ENCODE assay signal across 33 cellular contexts in the genomic region with DNA sequence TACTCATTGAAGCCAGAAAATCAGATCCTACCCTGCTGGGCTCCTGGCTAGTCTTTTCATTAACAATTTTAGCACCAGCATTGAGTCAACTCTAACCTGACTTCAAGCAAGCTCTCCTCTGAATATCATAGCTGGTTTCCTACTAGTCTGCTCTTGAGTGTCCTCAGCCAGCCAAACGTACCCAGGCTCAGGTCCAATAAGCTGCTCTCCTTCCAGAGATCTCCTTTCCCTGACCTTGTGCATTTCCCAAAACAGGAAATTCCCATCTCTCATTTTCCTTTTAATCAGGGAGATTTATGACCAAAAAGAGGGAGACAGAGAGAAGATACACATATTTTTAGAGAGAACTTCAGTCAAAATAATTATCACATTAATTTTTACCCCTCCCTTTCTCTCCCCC.
DNase-seq lines count a peak whose midpoint lies in the region; ATAC-seq and TF ChIP-seq lines count a peak whose summit lies in the region.
"Had no signal": no experiment of that assay in that cellular context is flagged by ENCODE, and none has a peak within 500 bp of the region (broad histone marks: within the 10 kb centered on the region; RNA-seq: fewer than 3 reads in every experiment).

No MANE protein-coding gene starts in this region.

- H3K4me3 ChIP-seq in SK-N-SH (ENCODE audit: low read depth in 2 of 2, low read length in 1 of 2) (no peak overlapping the region), fibroblast of villous mesenchyme (ENCODE audit: low read depth, low read length) (no peak overlapping the region), mesenchymal stem cell (ENCODE audit: insufficient read depth in 1 of 2, low read depth in 1 of 2, low read length in 2 of 2) (no peak overlapping the region), thyroid gland (replicated peaks in 1 of 3) (no peak overlapping the region)
- H3K4me3 ChIP-seq: GM12878 had no signal

- H4K8ac ChIP-seq in mesenchymal stem cell (ENCODE audit: low read length) = no peak overlapping the region

- no peak overlapping the region for H2AFZ ChIP-seq in SK-N-SH (ENCODE audit: low read depth)
- no peak overlapping the region for H2AFZ ChIP-seq in mesenchymal stem cell (ENCODE audit: low read depth, low read length)

- H3K23ac ChIP-seq in mesenchymal stem cell (ENCODE audit: low read length in 2 of 2) = no peak overlapping the region

- no peak overlapping the region for H2BK15ac ChIP-seq in mesenchymal stem cell (ENCODE audit: low read depth, poor library complexity, severe bottlenecking)

- POLR2A ChIA-PET in SK-N-SH (lab: Yijun Ruan, JAX) = no interaction called here

- H3K9me3 ChIP-seq in SK-N-SH (no peaks in the 10 kb centered on the region; the same call in 1 of the 2 replicates), mesenchymal stem cell (ENCODE audit: control insufficient read depth, low read length) (no peaks in the 10 kb centered on the region), thyroid gland (no peaks in the 10 kb centered on the region)

- no peak overlapping the region for H3K4ac ChIP-seq in mesenchymal stem cell (ENCODE audit: low read depth in 1 of 2, low read length in 2 of 2)

- H3K27ac ChIP-seq in SK-N-SH (ENCODE audit: low read depth in 2 of 2, low read length in 1 of 2) (peak overlapping the region in 1 of 2 experiments; percentile 76; a peak in 2 of 4 replicates), mesenchymal stem cell (ENCODE audit: low read length, poor library complexity, severe bottlenecking) (no peak overlapping the region), thyroid gland (peak overlapping the region; percentile 38 to 83 (median 53))
- H3K27ac ChIP-seq: WERI-Rb-1 had no signal

- H3K36me3 ChIP-seq in SK-N-SH (replicated peaks in 1 of 2; ENCODE audit: control insufficient read depth in 1 of 2, insufficient read depth in 2 of 2, low read length in 1 of 2) (no peaks in the 10 kb centered on the region), mesenchymal stem cell (ENCODE audit: control insufficient read depth in 1 of 2, insufficient read depth in 2 of 2, low read depth in 1 of 2, low read length in 2 of 2) (no peaks in the 10 kb centered on the region), thyroid gland (no peaks in the 10 kb centered on the region)
- H3K36me3 ChIP-seq: WERI-Rb-1 had no signal

- DNase-seq in SK-N-SH (no peak), fibroblast of villous mesenchyme (ENCODE audit: low read depth) (peak; percentile 9), mesenchymal stem cell (peak; percentile 58), thyroid gland (peak; percentile 55 to 63), COLO829 (ENCODE audit: low spot score) (no peak), GM13977 (ENCODE audit: low spot score) (no peak), progenitor cell of endocrine pancreas (ENCODE audit: low spot score, unreplicated experiment) (no peak)
- DNase-seq: 8988T; activated CD4-positive, alpha-beta T cell treated with anti-CD3 and anti-CD28 coated beads, Interleukin-2, amount 10 ng/mL, durations not matched to agents 24 days and 14 days; activated gamma-delta T cell treated with Interleukin-2 at 50 U/mL for 16 hours; activated T-cell treated with anti-CD3 and anti-CD28 coated beads, Interleukin-2, amount 50 U/mL, for 24 hours; CD4-positive, CD25-positive, alpha-beta regulatory T cell; cerebellar nuclear complex; EL; head of caudate nucleus; Karpas-422; midbrain; naive thymus-derived CD4-positive, alpha-beta T cell; NCI-H146; NCI-H2171; NCI-H524; NK-92 treated with Interleukin-12 subunit alpha and Interleukin-12 subunit beta, amount 100 ng/mL, for 24 hours; nucleus accumbens; PC-3; SHP77; stimulated activated CD4-positive, alpha-beta T cell treated with anti-CD3 and anti-CD28 coated beads, Interleukin-12 subunit alpha, Interleukin-12 subunit beta, amount 100 ng/mL, for 4 hours; stimulated activated CD4-positive, alpha-beta T cell treated with anti-CD3 and anti-CD28 coated beads, Interleukin-4, amount 100 ng/mL, for 1 hour; substantia nigra; SW 1271; T1000; WERI-Rb-1 had no signal

- no peak overlapping the region for H2BK5ac ChIP-seq in mesenchymal stem cell (ENCODE audit: low read depth, low read length, poor library complexity, severe bottlenecking)

- H3K4me1 ChIP-seq in SK-N-SH (ENCODE audit: control insufficient read depth in 1 of 2, insufficient read depth in 2 of 2, low read depth in 1 of 2, low read length in 1 of 2) = no peaks in the 10 kb centered on the region; a peak in 2 of 4 replicates
- no peaks in the 10 kb centered on the region for H3K4me1 ChIP-seq in mesenchymal stem cell (ENCODE audit: control insufficient read depth, insufficient read depth, low read depth, low read length)
- peaks cover 22 to 27% of the 10 kb centered on the region in 2 donors for H3K4me1 ChIP-seq in thyroid gland

- no peaks in the 10 kb centered on the region for H3K36me3 Mint-ChIP-seq in progenitor cell of endocrine pancreas (ENCODE audit: insufficient read depth)
- H3K36me3 Mint-ChIP-seq: CD4-positive, CD25-positive, alpha-beta regulatory T cell; naive thymus-derived CD4-positive, alpha-beta T cell had no signal

- H3K9me2 ChIP-seq in SK-N-SH = no peaks in the 10 kb centered on the region

- no peaks in the 10 kb centered on the region for H3K79me2 ChIP-seq in SK-N-SH (ENCODE audit: insufficient read depth)

- H3K27ac Mint-ChIP-seq in progenitor cell of endocrine pancreas = no peak overlapping the region
- H3K27ac Mint-ChIP-seq: activated CD4-positive, alpha-beta T cell treated with anti-CD3 and anti-CD28 coated beads, Interleukin-2, amount 10 ng/mL, durations not matched to agents 24 days and 14 days; activated T-cell treated with anti-CD3 and anti-CD28 coated beads, Interleukin-2, amount 50 U/mL, for 24 hours; CD4-positive, CD25-positive, alpha-beta regulatory T cell; naive thymus-derived CD4-positive, alpha-beta T cell had no signal

- no peak overlapping the region for H4K91ac ChIP-seq in mesenchymal stem cell (ENCODE audit: low read length)

- H3K4me2 ChIP-seq in SK-N-SH = no peak overlapping the region
- no peak overlapping the region for H3K4me2 ChIP-seq in mesenchymal stem cell (ENCODE audit: low read length, poor library complexity, severe bottlenecking)

- in situ Hi-C loops in GM13977 (cut with MboI; ENCODE audit: low pct_unique_long_range_greater_than_20kb, low sequenced_read_pairs, unreplicated experiment) = no loop called here

- CTCF ChIA-PET in SK-N-SH (lab: Yijun Ruan, JAX) = no interaction called here

- H4K20me1 ChIP-seq in SK-N-SH (ENCODE audit: insufficient read depth) = no peaks in the 10 kb centered on the region

- no peak for TF ChIP-seq POLR2A in thyroid gland (IDR thresholded peaks at IDR 0.05)

- no peaks in the 10 kb centered on the region for H3K79me1 ChIP-seq in mesenchymal stem cell (replicated peaks; ENCODE audit: low read length, poor library complexity, severe bottlenecking)

- TF ChIP-seq CTCF in SK-N-SH (IDR thresholded peaks at IDR 0.05) = no peak
- TF ChIP-seq CTCF in fibroblast of villous mesenchyme (IDR thresholded peaks at IDR 0.05; ENCODE audit: insufficient read depth, low read depth, low read length) = no peak
- no peak for TF ChIP-seq CTCF in thyroid gland (IDR thresholded peaks at IDR 0.05)
- TF ChIP-seq CTCF in GM13977 (IDR thresholded peaks at IDR 0.05; ENCODE audit: extremely low read depth, insufficient read depth, missing control alignments) = no peak
- TF ChIP-seq CTCF in progenitor cell of endocrine pancreas (IDR thresholded peaks at IDR 0.05; ENCODE audit: unreplicated experiment) = no peak

- H3K27me3 ChIP-seq in SK-N-SH (ENCODE audit: insufficient read depth) (no peaks in the 10 kb centered on the region), mesenchymal stem cell (ENCODE audit: control insufficient read depth in 1 of 2, insufficient read depth in 1 of 2, low read length in 2 of 2) (no peaks in the 10 kb centered on the region), thyroid gland (no peaks in the 10 kb centered on the region)

- peak overlapping the region in 1 of 2 experiments; percentile 33 for H3K18ac ChIP-seq in mesenchymal stem cell (ENCODE audit: low read depth in 1 of 2, low read length in 2 of 2)

- H3K9me3 Mint-ChIP-seq in progenitor cell of endocrine pancreas (ENCODE audit: low read depth) = peaks cover 2% of the 10 kb centered on the region

- H3K4me3 Mint-ChIP-seq in progenitor cell of endocrine pancreas (ENCODE audit: low read depth) = no peak overlapping the region
- H3K4me3 Mint-ChIP-seq: activated CD4-positive, alpha-beta T cell treated with anti-CD3 and anti-CD28 coated beads, Interleukin-2, amount 10 ng/mL, durations not matched to agents 24 days and 14 days; activated T-cell treated with anti-CD3 and anti-CD28 coated beads, Interleukin-2, amount 50 U/mL, for 24 hours; CD4-positive, CD25-positive, alpha-beta regulatory T cell; naive thymus-derived CD4-positive, alpha-beta T cell had no signal

- TF ChIP-seq EP300 in SK-N-SH (IDR thresholded peaks at IDR 0.05; ENCODE audit: borderline replicate concordance in 1 of 2, low read depth in 1 of 2, low read length in 1 of 2) = no peak

- no peak for TF ChIP-seq RAD21 in SK-N-SH (IDR thresholded peaks at IDR 0.05; ENCODE audit: low read length)

- H3K27me3 Mint-ChIP-seq in progenitor cell of endocrine pancreas = no peaks in the 10 kb centered on the region
- H3K27me3 Mint-ChIP-seq: activated CD4-positive, alpha-beta T cell treated with anti-CD3 and anti-CD28 coated beads, Interleukin-2, amount 10 ng/mL, durations not matched to agents 24 days and 14 days; activated T-cell treated with anti-CD3 and anti-CD28 coated beads, Interleukin-2, amount 50 U/mL, for 24 hours; CD4-positive, CD25-positive, alpha-beta regulatory T cell; naive thymus-derived CD4-positive, alpha-beta T cell had no signal

- H3F3A ChIP-seq in SK-N-SH (replicated peaks; ENCODE audit: insufficient read depth) = no peaks in the 10 kb centered on the region

- WGBS in SK-N-SH (ENCODE audit: low lambda C conversion rate) = 5% methylated on average over 1 of the region's 1 CpG
- WGBS in mesenchymal stem cell = 60% methylated on average over 1 of the region's 1 CpG
- WGBS in thyroid gland, 2 donors = 4 to 7% methylated on average over 1 of the region's 1 CpG

- peak; percentile 70 for ATAC-seq in SK-N-SH treated with all-trans-retinoic acid at 6 μM for 48 hours
- ATAC-seq: GM12878; naive thymus-derived CD4-positive, alpha-beta T cell; PC-3 had no signal

- no peak overlapping the region for H2AK5ac ChIP-seq in mesenchymal stem cell (ENCODE audit: low read length, severe bottlenecking)

- H3K4me1 Mint-ChIP-seq in progenitor cell of endocrine pancreas (ENCODE audit: low read depth) = no peaks in the 10 kb centered on the region
- H3K4me1 Mint-ChIP-seq: activated CD4-positive, alpha-beta T cell treated with anti-CD3 and anti-CD28 coated beads, Interleukin-2, amount 10 ng/mL, durations not matched to agents 24 days and 14 days; CD4-positive, CD25-positive, alpha-beta regulatory T cell; naive thymus-derived CD4-positive, alpha-beta T cell had no signal

- H2BK12ac ChIP-seq in mesenchymal stem cell (ENCODE audit: low read length in 2 of 2) = no peak overlapping the region

- no peak overlapping the region for H2BK120ac ChIP-seq in mesenchymal stem cell (ENCODE audit: low read depth, low read length)

- H3K14ac ChIP-seq in mesenchymal stem cell (ENCODE audit: low read length in 2 of 2) = no peak overlapping the region

- intact Hi-C loops in thyroid gland (cut with DNase I) = no loop called here

- H3K9ac ChIP-seq in SK-N-SH (no peak overlapping the region), mesenchymal stem cell (ENCODE audit: low read length) (peak overlapping the region; percentile 39)

TF ChIP-seq in SK-N-SH, 30 proteins besides CTCF, POLR2A, EP300 and RAD21 (continues in another document):
- no peak for TF ChIP-seq ELF1 (IDR thresholded peaks at IDR 0.05)

Comparison
In these comparisons a context has a peak if more than half of its experiments do, and no peak if none do; other contexts are left out.
1. DNase-seq: peak in fibroblast of villous mesenchyme (single experiment), mesenchymal stem cell (single experiment) and thyroid gland (2 of 2); none in SK-N-SH (single experiment), COLO829 (single experiment), GM13977 (single experiment) and progenitor cell of endocrine pancreas (single experiment).